7 cellular contexts compared by ENCODE assay signal in the genomic region with DNA sequence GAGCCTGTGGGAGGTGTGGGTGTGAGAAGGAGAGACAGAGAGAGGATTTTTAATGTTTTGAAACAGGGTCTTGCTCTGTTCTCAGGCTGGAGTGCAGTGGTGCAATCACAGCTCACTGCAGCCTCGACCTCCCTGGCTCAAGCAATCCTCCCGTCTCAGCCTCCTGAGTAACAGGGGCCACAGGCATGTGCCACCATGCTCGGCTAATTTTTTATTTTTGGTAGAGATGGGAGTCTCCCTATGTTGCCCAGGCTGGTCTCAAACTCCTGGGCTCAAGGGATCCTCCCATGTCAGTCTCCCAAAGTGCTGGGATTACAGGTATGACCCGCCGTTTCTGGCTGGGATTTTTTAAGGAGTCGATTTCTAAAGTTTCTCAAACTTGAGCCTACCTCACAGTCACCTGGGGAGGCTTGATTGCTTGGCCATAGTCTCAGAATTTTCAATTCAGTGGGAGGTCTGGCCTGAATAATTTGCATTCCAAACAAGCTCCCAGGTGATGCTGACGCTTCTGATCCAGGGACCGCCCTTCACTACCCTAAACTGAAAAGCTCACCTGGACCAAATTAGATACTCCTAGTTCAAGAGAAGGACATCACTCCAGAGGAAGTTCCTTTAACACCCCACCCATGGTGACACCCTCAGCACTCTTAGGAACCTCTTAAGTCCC.
DNase-seq lines count a peak whose midpoint lies in the region; ATAC-seq and TF ChIP-seq lines count a peak whose summit lies in the region.

No MANE protein-coding gene starts in this region.

- TF ChIP-seq POLR2A in HCT116 (IDR thresholded peaks at IDR 0.05; ENCODE audit: borderline replicate concordance, extremely low read depth, insufficient read depth, insufficient read length) (no peak), spleen (IDR thresholded peaks at IDR 0.05) (no peak)

- DNase-seq in HCT116 (ENCODE audit: low read depth, low spot score): no peak
- no peak for DNase-seq in WERI-Rb-1
- no peak for DNase-seq in hepatocyte (ENCODE audit: low spot score)
- DNase-seq in spleen: no peak
- no peak for DNase-seq in glomerular visceral epithelial cell (ENCODE audit: extremely low spot score)
- DNase-seq in hypothalamus (lab: John Stamatoyannopoulos, UW): no peak

- H3K4me3 ChIP-seq in HCT116 (replicated peaks in 1 of 2; ENCODE audit: low read depth in 1 of 2, low read length in 2 of 2) (peak overlapping the region; percentile 69 to 71), WERI-Rb-1 (ENCODE audit: low read depth, low read length) (peak overlapping the region; percentile 60), hepatocyte (peak overlapping the region; percentile 14), spleen (peak overlapping the region in 7 of 8 donors; percentile 20 to 72 (median 37))

- RAD21 ChIA-PET in HCT116 (lab: Charles Lee; ENCODE audit: low non-redundant PET in 1 of 2, low total read pairs in 2 of 2, uncharacterized antibody in 2 of 2, unreplicated experiment in 2 of 2): interaction anchor here (0.6 to 1.0 kb wide), 8 partner anchors 115 to 293 kb away, joined by 3 to 8 read pairs (median 4); a partner anchor contains a TSS

- WGBS in hepatocyte (ENCODE audit: low lambda C conversion rate, missing lambda C conversion rate): 82% methylated on average over 8 of the region's 8 CpGs
- WGBS in spleen, 5 donors: 73 to 86% (median 79%) methylated on average over 8 of the region's 8 CpGs

- POLR2A ChIA-PET in HCT116 (lab: Charles Lee): no interaction called here

- no peaks in the 10 kb centered on the region for H3K9me2 ChIP-seq in HCT116 (ENCODE audit: insufficient read depth)
- H3K9me2 ChIP-seq in hepatocyte (replicated peaks; ENCODE audit: insufficient read depth): no peaks in the 10 kb centered on the region

- TF ChIP-seq CTCF in HCT116 (IDR thresholded peaks at IDR 0.05 in 2 of 3, conservative IDR thresholded peaks at IDR 0.05 in 1 of 3; ENCODE audit: borderline replicate concordance in 1 of 3, insufficient read depth in 1 of 3, low read depth in 2 of 3, low read length in 2 of 3) (no peak), WERI-Rb-1 (IDR thresholded peaks at IDR 0.05; ENCODE audit: low read depth, low read length) (no peak), hepatocyte (IDR thresholded peaks at IDR 0.05; ENCODE audit: poor library complexity) (no peak), spleen (IDR thresholded peaks at IDR 0.05 in 8 of 11, conservative IDR thresholded peaks at IDR 0.05 in 3 of 11) (no peak)

- H3K9me3 ChIP-seq in HCT116 (ENCODE audit: control insufficient read depth in 1 of 2, insufficient read depth in 1 of 2, low read depth in 1 of 2, low read length in 2 of 2) (no peaks in the 10 kb centered on the region), WERI-Rb-1 (ENCODE audit: severe bottlenecking) (no peaks in the 10 kb centered on the region), hepatocyte (ENCODE audit: low read depth) (no peaks in the 10 kb centered on the region), spleen (no peaks in the 10 kb centered on the region)

- CTCF ChIA-PET in HCT116 (lab: Charles Lee): interaction anchor here (0.6 to 2.0 kb wide), 23 partner anchors 10 to 654 kb away, joined by 3 to 32 read pairs (median 3); a partner anchor contains a TSS

- H3K27me3 ChIP-seq in HCT116 (ENCODE audit: insufficient read depth, low read length): no peaks in the 10 kb centered on the region
- H3K27me3 ChIP-seq in WERI-Rb-1 (ENCODE audit: insufficient read depth, low read depth, severe bottlenecking): no peaks in the 10 kb centered on the region
- no peaks in the 10 kb centered on the region for H3K27me3 ChIP-seq in hepatocyte
- H3K27me3 ChIP-seq in spleen (replicated peaks in 1 of 7): no peaks in the 10 kb centered on the region

- H3K36me3 ChIP-seq in HCT116 (ENCODE audit: control insufficient read depth in 1 of 2, insufficient read depth in 2 of 2, low read length in 2 of 2) (no peaks in the 10 kb centered on the region), WERI-Rb-1 (no peaks in the 10 kb centered on the region), hepatocyte (replicated peaks; ENCODE audit: insufficient read depth, low read depth) (no peaks in the 10 kb centered on the region), spleen (peaks cover 0 to 8% (median 0%) of the 10 kb centered on the region in 6 donors)

- ATAC-seq in HCT116 (peak; percentile 24), GM18517 (IDR thresholded peaks at IDR 0.05; ENCODE audit: unreplicated experiment) (no peak)

- no peaks in the 10 kb centered on the region for H3K79me2 ChIP-seq in HCT116 (ENCODE audit: insufficient read depth, low read length)
- no peaks in the 10 kb centered on the region for H3K79me2 ChIP-seq in hepatocyte

- H2AFZ ChIP-seq in HCT116 (ENCODE audit: low read depth, low read length, poor library complexity, severe bottlenecking): no peak overlapping the region
- peak overlapping the region; percentile 70 for H2AFZ ChIP-seq in hepatocyte

- H4K20me1 ChIP-seq in HCT116 (ENCODE audit: insufficient read depth): no peaks in the 10 kb centered on the region
- no peaks in the 10 kb centered on the region for H4K20me1 ChIP-seq in hepatocyte (ENCODE audit: insufficient read depth, poor library complexity, severe bottlenecking)

- peak overlapping the region; percentile 58 for H3K9ac ChIP-seq in HCT116 (ENCODE audit: low read length)

- H3K4me2 ChIP-seq in HCT116 (ENCODE audit: low read length) (peak overlapping the region; percentile 89), hepatocyte (peak overlapping the region; percentile 80)

- no peak for TF ChIP-seq RAD21 in HCT116 (IDR thresholded peaks at IDR 0.05; ENCODE audit: low read depth)

- H3K4me1 ChIP-seq in HCT116 (ENCODE audit: control insufficient read depth in 1 of 2, insufficient read depth in 2 of 2, low read length in 2 of 2) (peaks cover 2 to 11% of the 10 kb centered on the region in 2 experiments; a peak in 1 of 4 replicates), hepatocyte (ENCODE audit: insufficient read depth) (no peaks in the 10 kb centered on the region), spleen (peaks cover 10 to 78% (median 47%) of the 10 kb centered on the region in 6 donors)

- H3K27ac ChIP-seq in HCT116 (ENCODE audit: low read depth, low read length) (peak overlapping the region; percentile 39; the same call in 1 of the 2 replicates), WERI-Rb-1 (no peak overlapping the region), hepatocyte (peak overlapping the region; percentile 66), spleen (peak overlapping the region in 7 of 8 donors; percentile 65 to 87 (median 73))

- TSS peak; percentile 72 for BruUV-seq in HCT116 (replicated peaks; lab: Mats Ljungman, UMichigan)

- intact Hi-C loops in HCT116 (cut with micrococcal nuclease) (loop anchor here (2.0 to 5.0 kb wide), 4 partner anchors 139 to 654 kb away; a partner anchor contains a TSS), spleen (cut with DNase I; ENCODE audit: low total_unique reads) (loop anchor here (5.0 to 10.0 kb wide), 3 partner anchors 66 to 246 kb away; a partner anchor contains a TSS)

TF ChIP-seq in HCT116, 20 proteins besides CTCF, POLR2A, EP300 and RAD21 (continues in another document):
- TF ChIP-seq CEBPB (IDR thresholded peaks at IDR 0.05; ENCODE audit: low read depth) (no peak), TCF7L2 (IDR thresholded peaks at IDR 0.05; ENCODE audit: borderline replicate concordance, extremely low read depth, insufficient read depth, insufficient read length) (no peak), EZH2phosphoT487 (IDR thresholded peaks at IDR 0.05; ENCODE audit: borderline replicate concordance) (no peak), POLR2AphosphoS5 (IDR thresholded peaks at IDR 0.05; ENCODE audit: low read depth, low read length) (no peak), EZH2 (IDR thresholded peaks at IDR 0.05) (no peak), ZFX (IDR thresholded peaks at IDR 0.05) (no peak), FOSL1 (IDR thresholded peaks at IDR 0.05; ENCODE audit: low read depth) (no peak)
- TF ChIP-seq, protein P1, sequence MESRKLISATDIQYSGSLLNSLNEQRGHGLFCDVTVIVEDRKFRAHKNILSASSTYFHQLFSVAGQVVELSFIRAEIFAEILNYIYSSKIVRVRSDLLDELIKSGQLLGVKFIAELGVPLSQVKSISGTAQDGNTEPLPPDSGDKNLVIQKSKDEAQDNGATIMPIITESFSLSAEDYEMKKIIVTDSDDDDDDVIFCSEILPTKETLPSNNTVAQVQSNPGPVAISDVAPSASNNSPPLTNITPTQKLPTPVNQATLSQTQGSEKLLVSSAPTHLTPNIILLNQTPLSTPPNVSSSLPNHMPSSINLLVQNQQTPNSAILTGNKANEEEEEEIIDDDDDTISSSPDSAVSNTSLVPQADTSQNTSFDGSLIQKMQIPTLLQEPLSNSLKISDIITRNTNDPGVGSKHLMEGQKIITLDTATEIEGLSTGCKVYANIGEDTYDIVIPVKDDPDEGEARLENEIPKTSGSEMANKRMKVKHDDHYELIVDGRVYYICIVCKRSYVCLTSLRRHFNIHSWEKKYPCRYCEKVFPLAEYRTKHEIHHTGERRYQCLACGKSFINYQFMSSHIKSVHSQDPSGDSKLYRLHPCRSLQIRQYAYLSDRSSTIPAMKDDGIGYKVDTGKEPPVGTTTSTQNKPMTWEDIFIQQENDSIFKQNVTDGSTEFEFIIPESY (IDR thresholded peaks at IDR 0.05; ENCODE audit: extremely low read depth, insufficient replicate concordance, low read length): no peak
- TF ChIP-seq, protein P2, sequence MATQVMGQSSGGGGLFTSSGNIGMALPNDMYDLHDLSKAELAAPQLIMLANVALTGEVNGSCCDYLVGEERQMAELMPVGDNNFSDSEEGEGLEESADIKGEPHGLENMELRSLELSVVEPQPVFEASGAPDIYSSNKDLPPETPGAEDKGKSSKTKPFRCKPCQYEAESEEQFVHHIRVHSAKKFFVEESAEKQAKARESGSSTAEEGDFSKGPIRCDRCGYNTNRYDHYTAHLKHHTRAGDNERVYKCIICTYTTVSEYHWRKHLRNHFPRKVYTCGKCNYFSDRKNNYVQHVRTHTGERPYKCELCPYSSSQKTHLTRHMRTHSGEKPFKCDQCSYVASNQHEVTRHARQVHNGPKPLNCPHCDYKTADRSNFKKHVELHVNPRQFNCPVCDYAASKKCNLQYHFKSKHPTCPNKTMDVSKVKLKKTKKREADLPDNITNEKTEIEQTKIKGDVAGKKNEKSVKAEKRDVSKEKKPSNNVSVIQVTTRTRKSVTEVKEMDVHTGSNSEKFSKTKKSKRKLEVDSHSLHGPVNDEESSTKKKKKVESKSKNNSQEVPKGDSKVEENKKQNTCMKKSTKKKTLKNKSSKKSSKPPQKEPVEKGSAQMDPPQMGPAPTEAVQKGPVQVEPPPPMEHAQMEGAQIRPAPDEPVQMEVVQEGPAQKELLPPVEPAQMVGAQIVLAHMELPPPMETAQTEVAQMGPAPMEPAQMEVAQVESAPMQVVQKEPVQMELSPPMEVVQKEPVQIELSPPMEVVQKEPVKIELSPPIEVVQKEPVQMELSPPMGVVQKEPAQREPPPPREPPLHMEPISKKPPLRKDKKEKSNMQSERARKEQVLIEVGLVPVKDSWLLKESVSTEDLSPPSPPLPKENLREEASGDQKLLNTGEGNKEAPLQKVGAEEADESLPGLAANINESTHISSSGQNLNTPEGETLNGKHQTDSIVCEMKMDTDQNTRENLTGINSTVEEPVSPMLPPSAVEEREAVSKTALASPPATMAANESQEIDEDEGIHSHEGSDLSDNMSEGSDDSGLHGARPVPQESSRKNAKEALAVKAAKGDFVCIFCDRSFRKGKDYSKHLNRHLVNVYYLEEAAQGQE (IDR thresholded peaks at IDR 0.05; ENCODE audit: low read depth): no peak

Comparison
In these comparisons a context has a peak if more than half of its experiments do, and no peak if none do; other contexts are left out.
1. H3K4me3 ChIP-seq: peak in every context shown above with its lines; median percentile 70 in HCT116; 60 in WERI-Rb-1; 37 in spleen; 14 in hepatocyte.